16 cellular contexts compared by ENCODE assay signal in the genomic region with DNA sequence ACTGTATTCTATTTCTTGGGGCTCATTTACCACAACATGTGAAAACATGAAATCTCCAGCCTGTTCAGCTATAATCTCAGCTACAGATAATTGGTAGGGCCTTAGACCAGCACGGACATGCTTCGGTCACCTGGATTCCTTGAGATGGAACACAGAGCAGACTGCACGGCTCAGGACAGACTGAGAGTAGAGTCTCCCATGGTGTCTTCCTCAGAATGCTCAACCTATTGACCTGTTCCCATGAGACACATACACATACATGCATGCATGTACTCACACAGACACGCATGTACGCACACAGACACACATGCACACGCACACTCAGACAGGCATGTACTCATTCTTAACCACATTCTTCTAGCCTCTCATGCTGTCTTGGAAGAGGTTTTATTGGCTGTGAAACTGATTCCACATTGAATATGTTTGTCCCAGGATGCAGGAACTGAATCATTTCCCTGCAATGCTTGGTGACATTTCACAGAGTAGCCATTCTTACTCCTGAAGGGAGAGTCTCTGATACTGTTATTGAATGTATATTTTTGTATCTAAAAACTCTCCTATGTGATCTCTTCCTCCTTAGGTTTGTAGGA. TPM values are rescaled to one million over a fixed set of nuclear protein-coding genes. Genes with fewer than 3 reads are reported as not detected.
DNase-seq lines count a peak whose midpoint lies in the region; ATAC-seq, FAIRE-seq and TF ChIP-seq lines count a peak whose summit lies in the region.
"Had no signal": no experiment of that assay in that cellular context is flagged by ENCODE, and none has a peak within 500 bp of the region (broad histone marks: within the 10 kb centered on the region; RNA-seq: fewer than 3 reads in every experiment).

No MANE protein-coding gene starts in this region.

- no peaks in the 10 kb centered on the region for H3K36me3 ChIP-seq in esophagus (ENCODE audit: control insufficient read depth in 2 of 2, insufficient read depth in 2 of 2, low read length in 1 of 2)
- H3K36me3 ChIP-seq in osteoblast (ENCODE audit: insufficient read depth, low read length): no peaks in the 10 kb centered on the region

- WGBS in esophagus, 2 donors: 57 to 79% methylated on average over 6 of the region's 6 CpGs

- peak overlapping the region; percentile 4 for H2AFZ ChIP-seq in osteoblast (ENCODE audit: low read length)

- H3K9me3 ChIP-seq in esophagus (ENCODE audit: control insufficient read depth in 2 of 2, insufficient read depth in 1 of 2, low read depth in 1 of 2, low read length in 1 of 2) (no peaks in the 10 kb centered on the region), osteoblast (ENCODE audit: low read depth, low read length) (no peaks in the 10 kb centered on the region)

- H3K27ac ChIP-seq in esophagus (ENCODE audit: low read depth in 2 of 2, low read length in 1 of 2): peak overlapping the region; percentile 57 to 83
- H3K27ac ChIP-seq in osteoblast (ENCODE audit: low read depth, low read length): peak overlapping the region; percentile 98

- DNase-seq in AG20443 (ENCODE audit: low spot score) (peak; percentile 27), RCC 7860 (ENCODE audit: low spot score) (peak; percentile 52), osteoblast (ENCODE audit: insufficient read length, low spot score, missing footprints) (no peak), ureter (ENCODE audit: low spot score) (no peak), ecto neural progenitor cell (ENCODE audit: low spot score) (no peak)
- DNase-seq in stimulated activated naive CD4-positive, alpha-beta T cell (lab: John Stamatoyannopoulos, UW): no peak
- DNase-seq: activated CD4-positive, alpha-beta T cell treated with anti-CD3 and anti-CD28 coated beads, Interleukin-2, amount 10 ng/mL, durations not matched to agents 7 days and 5 days; activated naive CD4-positive, alpha-beta T cell; CD4-positive, CD25-positive, alpha-beta regulatory T cell; effector CD4-positive, alpha-beta T cell; immature natural killer cell; Karpas-422; natural killer cell; NCI-H2227 treated with DMSO at 0.1 percent for 48 hours had no signal

- H3K79me2 ChIP-seq in osteoblast (ENCODE audit: insufficient read depth, low read length): no peaks in the 10 kb centered on the region

- no peak for ATAC-seq in GM21381 (IDR thresholded peaks at IDR 0.05; ENCODE audit: unreplicated experiment)
- ATAC-seq: natural killer cell had no signal

- H3K4me1 ChIP-seq in esophagus (ENCODE audit: control insufficient read depth in 2 of 2, insufficient read depth in 2 of 2, low read length in 1 of 2) (peaks cover 0 to 3% of the 10 kb centered on the region in 2 donors), osteoblast (ENCODE audit: insufficient read depth, low read length) (peaks cover 41% of the 10 kb centered on the region)

- no peak for TF ChIP-seq CTCF in osteoblast (IDR thresholded peaks at IDR 0.05; ENCODE audit: extremely low read depth, low read depth, low read length)

- H3K27me3 ChIP-seq in esophagus (ENCODE audit: control insufficient read depth in 1 of 2, insufficient read depth in 2 of 2, low read length in 2 of 2) (no peaks in the 10 kb centered on the region), osteoblast (ENCODE audit: insufficient read depth, low read length) (no peaks in the 10 kb centered on the region)

- FAIRE-seq in RCC 7860 (lab: Jason Lieb, UNC): no peak

- peak overlapping the region; percentile 83 for H3K4me2 ChIP-seq in osteoblast (ENCODE audit: insufficient read depth, low read length)

- H4K20me1 ChIP-seq in osteoblast (ENCODE audit: insufficient read depth, low read length): no peaks in the 10 kb centered on the region

- H3K4me3 ChIP-seq in esophagus (ENCODE audit: low read depth in 1 of 2, low read length in 2 of 2): no peak overlapping the region
- no peak overlapping the region for H3K4me3 ChIP-seq in osteoblast (ENCODE audit: insufficient read depth, low read length)

RNA-seq across cellular contexts. Expression of a gene that starts 23.5 kb away (rescaled TPM):
- 100 to 1,000 TPM in 1 of 2 donors, 10 to 100 TPM in 1; 62.4 to 103 TPM for polyA plus RNA-seq in esophagus
- total RNA-seq in osteoblast (590 and 597 TPM in 2 replicates), ureter (242 TPM)

Comparison
In these comparisons a context has a peak if more than half of its experiments do, and no peak if none do; other contexts are left out.
1. DNase-seq: peak in AG20443 (single experiment) and RCC 7860 (single experiment); none in osteoblast (single experiment), ureter (single experiment), stimulated activated naive CD4-positive, alpha-beta T cell (0 of 6) and ecto neural progenitor cell (single experiment).